In genomic region chrX:8323356-8323755, GRCh38 we compare ENCODE assay signal across 18 cellular contexts.
DNase-seq lines count a peak whose midpoint lies in the region; ATAC-seq, FAIRE-seq and TF ChIP-seq lines count a peak whose summit lies in the region.
"Had no signal": no experiment of that assay in that cellular context is flagged by ENCODE, and none has a peak within 500 bp of the region (broad histone marks: within the 10 kb centered on the region; RNA-seq: fewer than 3 reads in every experiment).

No MANE protein-coding gene starts in this region.

- intact Hi-C loops in left ventricle myocardium superior (cut with micrococcal nuclease): no loop called here
- intact Hi-C loops in Right ventricle myocardium inferior (cut with DNase I): no loop called here

- FAIRE-seq in bronchial epithelial cell (lab: Jason Lieb, UNC): peak; percentile 7
- FAIRE-seq: HTR-8/SVneo, urothelium cell line had no signal

- no peak for TF ChIP-seq POLR2A in NB4 (IDR thresholded peaks at IDR 0.05; ENCODE audit: extremely low read depth, insufficient read length)

- no peak for ATAC-seq in left ventricle myocardium superior
- ATAC-seq in Right ventricle myocardium inferior: no peak
- ATAC-seq in HG03354 (IDR thresholded peaks at IDR 0.05; ENCODE audit: poor library complexity, severe bottlenecking, unreplicated experiment): no peak
- no peak for ATAC-seq in HG02571 (IDR thresholded peaks at IDR 0.05; ENCODE audit: unreplicated experiment)

- no peaks in the 10 kb centered on the region for H3K27me3 ChIP-seq in bronchial epithelial cell (ENCODE audit: control insufficient read depth, insufficient read depth, low read length)
- H3K27me3 ChIP-seq: MG63 had no signal

- TF ChIP-seq CTCF in NB4 (IDR thresholded peaks at IDR 0.05; ENCODE audit: low read depth, low read length): peak; percentile 45
- peak; percentile 53 for TF ChIP-seq CTCF in bronchial epithelial cell (IDR thresholded peaks at IDR 0.05; ENCODE audit: insufficient read depth, low read length, severe bottlenecking)

- DNase-seq in left ventricle myocardium superior: peak; percentile 7
- no peak for DNase-seq in Right ventricle myocardium inferior (ENCODE audit: missing footprints)
- peak; percentile 16 for DNase-seq in NB4 (ENCODE audit: low read depth)
- no peak for DNase-seq in bronchial epithelial cell (ENCODE audit: low read depth)
- DNase-seq in Ammon's horn (ENCODE audit: low spot score): no peak
- no peak for DNase-seq in epidermal melanocyte (ENCODE audit: insufficient read length, low spot score)
- DNase-seq: activated CD8-positive, alpha-beta memory T cell treated with anti-CD3 and anti-CD28 coated beads, Interleukin-2, amount 50 U/mL, for 48 hours; activated naive CD4-positive, alpha-beta T cell treated with anti-CD3 and anti-CD28 coated beads, Interleukin-2, amount 10 ng/mL, durations not matched to agents 7 days and 5 days; dorsolateral prefrontal cortex; MG63; NCI-H2107; NCI-H526 treated with DMSO at 0.1 percent for 48 hours; stimulated activated CD4-positive, alpha-beta T cell treated with anti-CD3 and anti-CD28 coated beads, Interleukin-12 subunit alpha, Interleukin-12 subunit beta, amount 100 ng/mL, for 4 hours; stimulated activated naive CD4-positive, alpha-beta T cell treated with Interleukin-2 at 50 U/mL for 16 hours had no signal

- H3K4me3 ChIP-seq in NB4 (ENCODE audit: low read depth, low read length) (no peak overlapping the region), bronchial epithelial cell (ENCODE audit: low read depth, low read length) (no peak overlapping the region)
- H3K4me3 ChIP-seq: dorsolateral prefrontal cortex, MG63 had no signal

- no peaks in the 10 kb centered on the region for H3K36me3 ChIP-seq in bronchial epithelial cell (ENCODE audit: control insufficient read depth, insufficient read depth, low read length)
- H3K36me3 ChIP-seq: MG63 had no signal

Comparison
In these comparisons a context has a peak if more than half of its experiments do, and no peak if none do; other contexts are left out.
1. DNase-seq: peak in left ventricle myocardium superior (single experiment) and NB4 (single experiment); none in Right ventricle myocardium inferior (single experiment), bronchial epithelial cell (single experiment), Ammon's horn (single experiment) and epidermal melanocyte (single experiment).